8 cellular contexts compared by ENCODE assay signal in genomic region chr19:38335949-38336637, GRCh38. TPM values are rescaled to one million over a fixed set of nuclear protein-coding genes. Genes with fewer than 3 reads are reported as not detected.
DNase-seq lines count a peak whose midpoint lies in the region; ATAC-seq and TF ChIP-seq lines count a peak whose summit lies in the region.

No MANE protein-coding gene starts in this region.

- ATAC-seq in stimulated activated naive CD8-positive, alpha-beta T cell treated with anti-CD3 and anti-CD28 coated beads, Interleukin-15, Interleukin-2, amounts not matched to agents 100 U/mL and 50 U/mL, for 24 hours = peak; percentile 81

- H3K4me3 Mint-ChIP-seq in nephron progenitor cell = peak overlapping the region; percentile 92

- no peaks in the 10 kb centered on the region for H3K36me3 ChIP-seq in H7 (replicated peaks; ENCODE audit: control insufficient read depth, insufficient read depth, low read length)

- TF ChIP-seq CTCF in fibroblast of the aortic adventitia (IDR thresholded peaks at IDR 0.05; ENCODE audit: insufficient read depth, low read length) (no peak), nephron progenitor cell (IDR thresholded peaks at IDR 0.05) (no peak)

- H3K4me3 ChIP-seq in H7 (ENCODE audit: insufficient read depth, low read depth, low read length) (peak overlapping the region; percentile 71), fibroblast of the aortic adventitia (ENCODE audit: low read depth, low read length) (peak overlapping the region; percentile 94)

- peaks cover 4% of the 10 kb centered on the region for H3K36me3 Mint-ChIP-seq in nephron progenitor cell (ENCODE audit: low read depth)

- H3K27me3 ChIP-seq in H7 (ENCODE audit: control insufficient read depth, insufficient read depth, low read length) = peaks cover 3% of the 10 kb centered on the region; the same call in 1 of the 2 replicates

- peaks cover 11% of the 10 kb centered on the region for H3K27me3 Mint-ChIP-seq in nephron progenitor cell (ENCODE audit: low read depth, poor library complexity)

- no peaks in the 10 kb centered on the region for H3K9me3 Mint-ChIP-seq in nephron progenitor cell

- peaks cover 34% of the 10 kb centered on the region for H3K4me1 Mint-ChIP-seq in nephron progenitor cell

- peak; percentile 61 for TF ChIP-seq POLR2A in Raji (IDR thresholded peaks at IDR 0.05; ENCODE audit: insufficient read depth, low read depth, low read length)

- DNase-seq in ELR (ENCODE audit: low read depth) (peak; percentile 98), H7 (peak; percentile 97), M059J (ENCODE audit: low read depth) (peak; percentile 97), fibroblast of the aortic adventitia (ENCODE audit: low read depth) (peak; percentile 92), nephron progenitor cell (peak; percentile 93)
- peak; percentile 92 for DNase-seq in activated effector memory CD4-positive, alpha-beta T cell treated with Interleukin-2 at 50 U/mL for 16 hours
- peak; percentile 96 for DNase-seq in stimulated activated naive CD8-positive, alpha-beta T cell treated with anti-CD3 and anti-CD28 coated beads, Interleukin-15, Interleukin-2, amounts not matched to agents 100 U/mL and 50 U/mL, for 24 hours

- peak overlapping the region; percentile 97 for H3K27ac Mint-ChIP-seq in nephron progenitor cell

RNA-seq across cellular contexts. Expression of gene CATSPERG, which starts 0.5 kb away (rescaled TPM):
- total RNA-seq in H7 (2014; rRNA removed; shearing (Covaris generic)) = 0.03 and 0.85 TPM in 2 replicates
- 0.15 TPM in 1 of 2 replicates, not detected in the other for total RNA-seq in M059J (2014; rRNA removed; shearing (Covaris generic))
- total RNA-seq in fibroblast of the aortic adventitia (ENCODE audit: low replicate concordance) = 0.98 and 1.4 TPM in 2 replicates

RNA-seq across cellular contexts. Expression of gene KCNK6, which starts 16.4 kb away (rescaled TPM):
- total RNA-seq in H7 (2014; rRNA removed; shearing (Covaris generic)) = 1.9 and 3.3 TPM in 2 replicates
- total RNA-seq in M059J (2014; rRNA removed; shearing (Covaris generic)) = 0.91 and 2.3 TPM in 2 replicates
- 3.6 and 3.7 TPM in 2 replicates for total RNA-seq in fibroblast of the aortic adventitia (ENCODE audit: low replicate concordance)

RNA-seq across cellular contexts. Expression of gene YIF1B, which starts 20.3 kb away (rescaled TPM):
- 114 and 147 TPM in 2 replicates for total RNA-seq in H7 (2014; rRNA removed; shearing (Covaris generic))
- 88.9 and 114 TPM in 2 replicates for total RNA-seq in M059J (2014; rRNA removed; shearing (Covaris generic))
- 13.1 and 59.8 TPM in 2 replicates for total RNA-seq in fibroblast of the aortic adventitia (ENCODE audit: low replicate concordance)

RNA-seq across cellular contexts. Expression of gene C19orf33, which starts 32.0 kb away (rescaled TPM):
- 5.1 and 11.1 TPM in 2 replicates for total RNA-seq in H7 (2014; rRNA removed; shearing (Covaris generic))
- total RNA-seq in M059J (2014; rRNA removed; shearing (Covaris generic)) = not detected in 2 replicates
- 0.45 and 1.7 TPM in 2 replicates for total RNA-seq in fibroblast of the aortic adventitia (ENCODE audit: low replicate concordance)

RNA-seq across cellular contexts. Expression of gene PSMD8, which starts 38.3 kb away (rescaled TPM):
- 229 and 270 TPM in 2 replicates for total RNA-seq in H7 (2014; rRNA removed; shearing (Covaris generic))
- total RNA-seq in M059J (2014; rRNA removed; shearing (Covaris generic)) = 342 and 489 TPM in 2 replicates
- total RNA-seq in fibroblast of the aortic adventitia (ENCODE audit: low replicate concordance) = 55.4 and 223 TPM in 2 replicates

Comparison
In these comparisons a context has a peak if more than half of its experiments do, and no peak if none do; other contexts are left out.
1. Peak in every context shown above with its lines: DNase-seq, ATAC-seq and H3K4me3 ChIP-seq.